ENCODE assay signal across 1 cellular context in genomic region chr3:48301020-48301813, GRCh38.
TF ChIP-seq lines count a peak whose summit lies in the region.

Gene NME6 (minus strand): TSS chr3:48301367.

TF ChIP-seq in HepG2, 621 proteins besides CTCF, POLR2A, EP300 and RAD21 (continued from another document and continues in another):
- TF ChIP-seq ZBTB2 (CRISPR knock-in tag; IDR thresholded peaks at IDR 0.05; ENCODE audit: low read depth) (peak; percentile 78), DDIT3 (CRISPR knock-in tag; IDR thresholded peaks at IDR 0.05) (no peak), KDM5A (IDR thresholded peaks at IDR 0.05; ENCODE audit: borderline replicate concordance, low read length) (peak; percentile 93; the same call in 1 of the 2 replicates), TGIF2 (CRISPR knock-in tag; IDR thresholded peaks at IDR 0.05) (peak; percentile 66), ZFP82 (CRISPR knock-in tag; IDR thresholded peaks at IDR 0.05; ENCODE audit: borderline replicate concordance) (peak; percentile 85; the same call in 1 of the 2 replicates), FOXO1 (CRISPR knock-in tag; IDR thresholded peaks at IDR 0.05) (peak; percentile 40; the same call in 1 of the 2 replicates), BRD4 (CRISPR knock-in tag; IDR thresholded peaks at IDR 0.05) (peak; percentile 56; the same call in 1 of the 2 replicates), HOXA7 (CRISPR knock-in tag; IDR thresholded peaks at IDR 0.05) (no peak), ATF2 (CRISPR knock-in tag; IDR thresholded peaks at IDR 0.05) (no peak; the same call in 1 of the 2 replicates), ONECUT2 (CRISPR knock-in tag; IDR thresholded peaks at IDR 0.05) (no peak), ZNF574 (CRISPR knock-in tag; IDR thresholded peaks at IDR 0.05) (peak; percentile 92), CCAR2 (optimal IDR thresholded peaks at IDR 0.05; ENCODE audit: low read depth, low read length) (no peak), ZNF562 (CRISPR knock-in tag; IDR thresholded peaks at IDR 0.05; ENCODE audit: borderline replicate concordance) (peak; percentile 76; the same call in 1 of the 2 replicates), PHF8 (CRISPR knock-in tag; IDR thresholded peaks at IDR 0.05) (peak; percentile 96), MNT (IDR thresholded peaks at IDR 0.05) (0 out of 2 replicates have a peak, but pooled peaks have one; percentile 9), DRAP1 (CRISPR knock-in tag; IDR thresholded peaks at IDR 0.05) (peak; percentile 80), ZNF598 (CRISPR knock-in tag; IDR thresholded peaks at IDR 0.05; ENCODE audit: borderline replicate concordance) (peak; percentile 97; the same call in 1 of the 2 replicates), ZKSCAN8 (CRISPR knock-in tag; IDR thresholded peaks at IDR 0.05; ENCODE audit: borderline replicate concordance) (peak; percentile 71; the same call in 1 of the 2 replicates), MAFK (conservative IDR thresholded peaks at IDR 0.05 in 1 of 2, IDR thresholded peaks at IDR 0.05 in 1 of 2; ENCODE audit: low read length in 2 of 2) (no peak), FUBP1 (CRISPR knock-in tag; IDR thresholded peaks at IDR 0.05; ENCODE audit: borderline replicate concordance) (peak; percentile 46; the same call in 1 of the 2 replicates), FOSL2 (CRISPR knock-in tag; IDR thresholded peaks at IDR 0.05) (peak; percentile 38), ATF6 (CRISPR knock-in tag; conservative IDR thresholded peaks at IDR 0.05) (no peak), ZNF253 (CRISPR knock-in tag; IDR thresholded peaks at IDR 0.05; ENCODE audit: borderline replicate concordance) (no peak), IKZF1 (IDR thresholded peaks at IDR 0.05) (no peak), ZNF788 (CRISPR knock-in tag; IDR thresholded peaks at IDR 0.05; ENCODE audit: borderline replicate concordance) (peak; percentile 90), NRL (CRISPR knock-in tag; IDR thresholded peaks at IDR 0.05; ENCODE audit: borderline replicate concordance) (peak; percentile 98), EEA1 (CRISPR knock-in tag; IDR thresholded peaks at IDR 0.05; ENCODE audit: borderline replicate concordance) (peak; percentile 80; the same call in 1 of the 2 replicates), ZNF414 (CRISPR knock-in tag; IDR thresholded peaks at IDR 0.05) (peak; percentile 88), ATF7 (IDR thresholded peaks at IDR 0.05) (no peak), ATF7 (CRISPR knock-in tag; IDR thresholded peaks at IDR 0.05) (peak; percentile 56; the same call in 1 of the 2 replicates), AGO2 (optimal IDR thresholded peaks at IDR 0.05; ENCODE audit: low read depth, low read length) (peak; percentile 69), ZBTB20 (CRISPR knock-in tag; IDR thresholded peaks at IDR 0.05; ENCODE audit: borderline replicate concordance, low read depth) (peak; percentile 87; the same call in 1 of the 2 replicates), HOXA3 (CRISPR knock-in tag; IDR thresholded peaks at IDR 0.05) (peak; percentile 88), NFKB2 (CRISPR knock-in tag; IDR thresholded peaks at IDR 0.05; ENCODE audit: borderline replicate concordance) (peak; percentile 92; the same call in 1 of the 2 replicates), ZNF30 (CRISPR knock-in tag; IDR thresholded peaks at IDR 0.05) (peak; percentile 89; the same call in 1 of the 2 replicates), FOXC1 (CRISPR knock-in tag; IDR thresholded peaks at IDR 0.05; ENCODE audit: borderline replicate concordance) (peak; percentile 95), ZNF3 (CRISPR knock-in tag; IDR thresholded peaks at IDR 0.05) (no peak), SP140L (CRISPR knock-in tag; IDR thresholded peaks at IDR 0.05; ENCODE audit: borderline replicate concordance) (no peak), TFDP1 (CRISPR knock-in tag; IDR thresholded peaks at IDR 0.05; ENCODE audit: borderline replicate concordance) (peak; percentile 94), SPEN (CRISPR knock-in tag; IDR thresholded peaks at IDR 0.05; ENCODE audit: low read depth) (peak; percentile 98), IRF1 (CRISPR knock-in tag; IDR thresholded peaks at IDR 0.05; ENCODE audit: low read depth) (0 out of 2 replicates have a peak, but pooled peaks have one; percentile 39), SAP130 (CRISPR knock-in tag; IDR thresholded peaks at IDR 0.05; ENCODE audit: low read depth) (peak; percentile 89), PHF20 (CRISPR knock-in tag; IDR thresholded peaks at IDR 0.05) (peak; percentile 91), RARA (CRISPR knock-in tag; IDR thresholded peaks at IDR 0.05) (peak; percentile 62), CREB1 (IDR thresholded peaks at IDR 0.05) (peak; percentile 69; the same call in 1 of the 2 replicates), CREB1 (CRISPR knock-in tag; IDR thresholded peaks at IDR 0.05) (peak; percentile 67; the same call in 1 of the 2 replicates)
